Comparison of ENCODE assay signal across 12 cellular contexts in genomic region chr6:144331610-144332009, GRCh38. TPM values are rescaled to one million over a fixed set of nuclear protein-coding genes. Genes with fewer than 3 reads are reported as not detected.
A peak's percentile ranks its signal among the peaks of the same experiment; 100 is the strongest.
DNase-seq lines count a peak whose midpoint lies in the region; ATAC-seq and TF ChIP-seq lines count a peak whose summit lies in the region.
"Had no signal": no experiment of that assay in that cellular context is flagged by ENCODE, and none has a peak within 500 bp of the region (broad histone marks: within the 10 kb centered on the region; RNA-seq: fewer than 3 reads in every experiment).

No MANE protein-coding gene starts in this region.

- in situ Hi-C loops in IMR-90 (cut with MboI; ENCODE audit: low sequenced_read_pairs) = no loop called here

- H3K4me3 Mint-ChIP-seq in endodermal cell = peak overlapping the region; percentile 55
- peak overlapping the region; percentile 78 for H3K4me3 Mint-ChIP-seq in mesothelial cell of epicardium
- H3K4me3 Mint-ChIP-seq in glutamatergic neuron (ENCODE audit: unreplicated experiment) = no peak overlapping the region
- H3K4me3 Mint-ChIP-seq: central memory CD8-positive, alpha-beta T cell had no signal

- no peaks in the 10 kb centered on the region for H3K27me3 ChIP-seq in AG04450 (ENCODE audit: control insufficient read depth, insufficient read depth, low read length)
- no peaks in the 10 kb centered on the region for H3K27me3 ChIP-seq in IMR-90 (ENCODE audit: control insufficient read depth, insufficient read depth, low read length)
- H3K27me3 ChIP-seq in endodermal cell (ENCODE audit: control insufficient read depth, insufficient read depth, low read length, poor library complexity, severe bottlenecking) = no peaks in the 10 kb centered on the region
- H3K27me3 ChIP-seq: spleen had no signal

- peaks cover 20% of the 10 kb centered on the region for H3K9me1 ChIP-seq in IMR-90 (ENCODE audit: insufficient read depth, low read length)

- ATAC-seq in IMR-90 (ENCODE audit: low read depth) (peak; percentile 95), HG03442 (IDR thresholded peaks at IDR 0.05; ENCODE audit: unreplicated experiment) (no peak)

- no peak overlapping the region for H3K9ac ChIP-seq in IMR-90 (ENCODE audit: low read depth, low read length)
- peak overlapping the region; percentile 64 for H3K9ac ChIP-seq in endodermal cell (ENCODE audit: extremely low read depth, low read length, poor library complexity, severe bottlenecking)

- no peak overlapping the region for H4K5ac ChIP-seq in IMR-90 (ENCODE audit: low read depth, low read length)

- H3K27ac ChIP-seq in AG04450 (ENCODE audit: low read depth, low read length) (no peak overlapping the region), IMR-90 (ENCODE audit: insufficient read depth, low read length) (peak overlapping the region; percentile 11; the same call in 1 of the 2 replicates), endodermal cell (ENCODE audit: low read depth, low read length) (peak overlapping the region; percentile 6)

- H3K27ac Mint-ChIP-seq in endodermal cell (peak overlapping the region; percentile 99), mesothelial cell of epicardium (peak overlapping the region; percentile 94), glutamatergic neuron (ENCODE audit: unreplicated experiment) (no peak overlapping the region)

- H3K23ac ChIP-seq in IMR-90 (ENCODE audit: low read depth, low read length) = no peak overlapping the region

- POLR2A ChIA-PET in AG04450 (lab: Yijun Ruan, JAX) (interaction anchor here (0.6 kb wide), 1 partner anchor 48 kb away, joined by 4 read pairs; no protein-coding TSS in a partner anchor), IMR-90 (lab: Charles Lee; ENCODE audit: unreplicated experiment) (no interaction called here)

- H3K27me3 Mint-ChIP-seq in endodermal cell (ENCODE audit: insufficient read depth) (peaks cover 2% of the 10 kb centered on the region), mesothelial cell of epicardium (ENCODE audit: low read depth) (no peaks in the 10 kb centered on the region), glutamatergic neuron (ENCODE audit: unreplicated experiment) (peaks cover 2% of the 10 kb centered on the region)
- H3K27me3 Mint-ChIP-seq: central memory CD8-positive, alpha-beta T cell had no signal

- H3K9me3 ChIP-seq in AG04450 (ENCODE audit: control insufficient read depth, insufficient read depth, low read length) = no peaks in the 10 kb centered on the region
- no peaks in the 10 kb centered on the region for H3K9me3 ChIP-seq in IMR-90 (ENCODE audit: control insufficient read depth, insufficient read depth, low read length)
- no peaks in the 10 kb centered on the region for H3K9me3 ChIP-seq in endodermal cell (ENCODE audit: control insufficient read depth, low read length)
- H3K9me3 ChIP-seq: spleen had no signal

- H3K36me3 Mint-ChIP-seq in endodermal cell (ENCODE audit: low read depth) (no peaks in the 10 kb centered on the region), mesothelial cell of epicardium (no peaks in the 10 kb centered on the region), glutamatergic neuron (ENCODE audit: unreplicated experiment) (no peaks in the 10 kb centered on the region)

- H2AFZ ChIP-seq in IMR-90 (replicated peaks; ENCODE audit: low read length, poor library complexity) = no peak overlapping the region

- H3K14ac ChIP-seq in IMR-90 (replicated peaks; ENCODE audit: low read depth, low read length) = 0 out of 2 replicates have a peak overlapping the region, but pooled peaks have one; percentile 33

- H2BK15ac ChIP-seq in IMR-90 (ENCODE audit: low read depth, low read length) = no peak overlapping the region

- no peak overlapping the region for H2BK120ac ChIP-seq in IMR-90 (ENCODE audit: low read depth, low read length)

- no TSS peak for BruUV-seq in IMR-90 (replicated peaks; lab: Mats Ljungman, UMichigan)

- H3K4me1 Mint-ChIP-seq in endodermal cell = peaks cover 47% of the 10 kb centered on the region
- H3K4me1 Mint-ChIP-seq in mesothelial cell of epicardium = peaks cover 63% of the 10 kb centered on the region
- no peaks in the 10 kb centered on the region for H3K4me1 Mint-ChIP-seq in glutamatergic neuron (ENCODE audit: low read depth, unreplicated experiment)

- TF ChIP-seq CTCF in AG04450 (IDR thresholded peaks at IDR 0.05; ENCODE audit: low read depth, low read length) (no peak), IMR-90 (conservative IDR thresholded peaks at IDR 0.05; ENCODE audit: low read depth, low read length) (no peak), endodermal cell (conservative IDR thresholded peaks at IDR 0.05) (no peak), mesothelial cell of epicardium (IDR thresholded peaks at IDR 0.05; ENCODE audit: unreplicated experiment) (no peak), glutamatergic neuron (IDR thresholded peaks at IDR 0.05; ENCODE audit: partially characterized antibody, unreplicated experiment) (no peak)

- no peak overlapping the region for H4K91ac ChIP-seq in IMR-90 (ENCODE audit: insufficient read depth, low read depth, low read length)

- peaks cover 30 to 77% of the 10 kb centered on the region in 2 experiments for H3K79me1 ChIP-seq in IMR-90 (ENCODE audit: low read depth in 1 of 2, low read length in 2 of 2)

- H3K18ac ChIP-seq in IMR-90 (ENCODE audit: low read depth, low read length) = no peak overlapping the region

- H3K4me2 ChIP-seq in IMR-90 (ENCODE audit: low read depth, low read length) = peak overlapping the region; percentile 16

- H3K56ac ChIP-seq in IMR-90 (ENCODE audit: extremely low read depth, insufficient read depth, low read length) = no peak overlapping the region

- H2BK5ac ChIP-seq in IMR-90 (ENCODE audit: low read depth, low read length, poor library complexity, severe bottlenecking) = no peak overlapping the region

- H3K9me3 Mint-ChIP-seq in endodermal cell (no peaks in the 10 kb centered on the region), mesothelial cell of epicardium (no peaks in the 10 kb centered on the region), glutamatergic neuron (ENCODE audit: unreplicated experiment) (no peaks in the 10 kb centered on the region)
- H3K9me3 Mint-ChIP-seq: central memory CD8-positive, alpha-beta T cell had no signal

- H4K8ac ChIP-seq in IMR-90 (ENCODE audit: low read depth in 2 of 2, low read length in 2 of 2) = no peak overlapping the region

- CTCF ChIA-PET in AG04450 (lab: Charles Lee) (no interaction called here), IMR-90 (lab: Yijun Ruan, JAX) (no interaction called here)

- H2AK9ac ChIP-seq in IMR-90 (replicated peaks; ENCODE audit: low read depth, low read length, poor library complexity) = peak overlapping the region; percentile 70

- H4K20me1 ChIP-seq in IMR-90 (ENCODE audit: insufficient read depth, low read length) = peaks cover 33% of the 10 kb centered on the region; the same call in 1 of the 2 replicates

- dilution Hi-C loops in IMR-90 (cut with HindIII; ENCODE audit: low sequenced_read_pairs, unreplicated experiment) = no loop called here

- no peak for TF ChIP-seq POLR2A in IMR-90 (IDR thresholded peaks at IDR 0.05; ENCODE audit: low read depth, low read length)

- intact Hi-C loops in IMR-90 (cut with micrococcal nuclease) = no loop called here

- H3K4me1 ChIP-seq in IMR-90 (ENCODE audit: control insufficient read depth, insufficient read depth, low read length) = peaks cover 9% of the 10 kb centered on the region
- H3K4me1 ChIP-seq in endodermal cell (ENCODE audit: control insufficient read depth, insufficient read depth, low read length) = peaks cover 16% of the 10 kb centered on the region

- H3K4me3 ChIP-seq in AG04450 (ENCODE audit: low read depth, low read length) (no peak overlapping the region), IMR-90 (ENCODE audit: insufficient read depth, low read depth, low read length) (no peak overlapping the region), endodermal cell (ENCODE audit: low read length) (peak overlapping the region; percentile 65)
- H3K4me3 ChIP-seq: spleen had no signal

- no peak; the same call in 1 of the 2 replicates for TF ChIP-seq RAD21 in IMR-90 (IDR thresholded peaks at IDR 0.05; ENCODE audit: low read length)

- DNase-seq in AG04450 (ENCODE audit: low read depth, low spot score) (peak; percentile 62), IMR-90 (peak; percentile 93), endodermal cell (peak; percentile 65), mesothelial cell of epicardium (ENCODE audit: low spot score in 2 of 2, unreplicated experiment in 2 of 2) (no peak), AML-193 (lab: John Stamatoyannopoulos, UW) (no peak), glutamatergic neuron (no peak)
- no peak for DNase-seq in activated T-cell treated with anti-CD3 and anti-CD28 coated beads, Interleukin-2, amount 50 U/mL, for 1 hour
- DNase-seq: SHP77 treated with DMSO at 0.1 percent for 48 hours; spleen; stimulated activated CD8-positive, alpha-beta memory T cell treated with anti-CD3 and anti-CD28 coated beads, Interleukin-4, amount 100 ng/mL, for 48 hours had no signal

- H3K36me3 ChIP-seq in IMR-90 (ENCODE audit: control insufficient read depth, insufficient read depth, low read length) (no peaks in the 10 kb centered on the region), endodermal cell (ENCODE audit: control insufficient read depth, insufficient read depth, low read length) (no peaks in the 10 kb centered on the region)
- H3K36me3 ChIP-seq: spleen had no signal

- H2BK20ac ChIP-seq in IMR-90 (ENCODE audit: low read depth, low read length) = no peak overlapping the region; the same call in 1 of the 2 replicates

- H3K4ac ChIP-seq in IMR-90 (ENCODE audit: low read depth, low read length) = no peak overlapping the region

- 0% methylated on average over 1 of the region's 6 CpGs; no CpG with 5 or more reads in 1 of the 2 experiments for WGBS in IMR-90 (ENCODE audit: extremely low coverage in 2 of 2, insufficient read length in 1 of 2), 2 experiments
- 90 to 92% methylated on average over 6 of the region's 6 CpGs for WGBS in endodermal cell (ENCODE audit: insufficient coverage in 1 of 2, insufficient read length in 1 of 2), 2 experiments

- no peak overlapping the region for H2AK5ac ChIP-seq in IMR-90 (ENCODE audit: low read depth, low read length)

TF ChIP-seq in IMR-90, 13 proteins besides CTCF, POLR2A, EP300 and RAD21 (continues in another document):
- TF ChIP-seq BHLHE40 (IDR thresholded peaks at IDR 0.05; ENCODE audit: low read depth, low read length) (peak; percentile 50), MAFK (IDR thresholded peaks at IDR 0.05; ENCODE audit: low read depth, low read length) (no peak), RCOR1 (IDR thresholded peaks at IDR 0.05; ENCODE audit: insufficient replicate concordance, low read length) (peak; percentile 28), CEBPB (IDR thresholded peaks at IDR 0.05; ENCODE audit: low read depth, low read length) (peak; percentile 49; the same call in 1 of the 2 replicates)

RNA-seq across cellular contexts. Expression of gene UTRN, which starts 46.5 kb away (rescaled TPM):
- polyA plus RNA-seq in AG04450 (2011; rRNA removed) (32.1 and 34.0 TPM in 2 replicates), IMR-90 (2012; rRNA removed) (17.3 and 18.7 TPM in 2 replicates)
- polyA minus RNA-seq in AG04450 (2011; rRNA and poly(A)+ RNA removed) = 59.4 and 94.0 TPM in 2 replicates
- total RNA-seq in IMR-90 (2012; rRNA removed) (83.5 and 91.4 TPM in 2 replicates), endodermal cell (10 to 100 TPM; 67.7 to 79.7 TPM), mesothelial cell of epicardium (133 to 148 TPM (median 146 TPM) in 3 replicates), glutamatergic neuron (ENCODE audit: unreplicated experiment) (24.3 TPM)
- polyA plus RNA-seq in IMR-90 (2012; cell fraction: cytosol; rRNA removed) = 6.6 and 11.2 TPM in 2 replicates
- 11.9 and 27.9 TPM in 2 replicates for polyA plus RNA-seq in IMR-90 (2012; cell fraction: nucleus; rRNA removed; ENCODE audit: low replicate concordance)
- polyA plus RNA-seq in endodermal cell (2013, experiment 1 of 2) = 40.1 TPM
- 44.5 TPM for polyA plus RNA-seq in endodermal cell (2013, experiment 2 of 2)

Comparison
In these comparisons a context has a peak if more than half of its experiments do, and no peak if none do; other contexts are left out.
1. DNase-seq: peak in AG04450 (single experiment), IMR-90 (single experiment) and endodermal cell (single experiment); none in mesothelial cell of epicardium (0 of 2), activated T-cell treated with anti-CD3 and anti-CD28 coated beads, Interleukin-2, amount 50 U/mL, for 1 hour (single experiment), AML-193 (0 of 2) and glutamatergic neuron (single experiment).